ENCODE assay signal across 1 cellular context in the genomic region with DNA sequence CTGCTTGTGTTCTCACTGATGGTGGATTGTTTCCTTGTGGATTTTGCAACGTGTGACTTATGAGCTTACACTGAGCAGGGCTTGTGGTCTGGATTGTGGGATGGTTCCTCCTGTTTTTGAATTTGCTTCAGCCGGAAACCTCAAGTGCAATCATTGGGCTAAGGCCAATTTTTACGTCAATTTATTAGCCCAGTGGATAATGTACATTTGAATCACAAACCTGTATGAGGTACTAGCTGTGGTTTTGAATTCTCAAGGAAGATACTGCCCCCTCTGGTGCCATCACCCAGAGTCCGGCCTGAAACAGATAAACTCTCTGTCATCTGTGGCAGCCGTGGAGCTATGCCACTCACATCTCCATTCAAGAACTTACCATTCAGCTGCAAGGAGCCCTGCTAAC.
TF ChIP-seq lines count a peak whose summit lies in the region.

No MANE protein-coding gene starts in this region.

TF ChIP-seq in K562, 482 proteins besides CTCF, POLR2A, EP300 and RAD21 (continued from another document):
- TF ChIP-seq TEAD4 (IDR thresholded peaks at IDR 0.05; ENCODE audit: low read length) (no peak), TEAD4 (CRISPR knock-in tag; IDR thresholded peaks at IDR 0.05; ENCODE audit: borderline replicate concordance) (no peak), ETV6 (IDR thresholded peaks at IDR 0.05; ENCODE audit: borderline replicate concordance in 1 of 2, low read depth in 2 of 2, low read length in 1 of 2) (no peak), ETV6 (CRISPR knock-in tag; IDR thresholded peaks at IDR 0.05; ENCODE audit: borderline replicate concordance) (0 out of 2 replicates have a peak, but pooled peaks have one; percentile 34)
TF ChIP-seq in K562: peak in this region for 2.
